ENCODE assay signal across 20 cellular contexts in genomic region chr4:38146383-38146782, GRCh38.
"Had no signal": no experiment of that assay in that cellular context is flagged by ENCODE, and none has a peak within 500 bp of the region (broad histone marks: within the 10 kb centered on the region; RNA-seq: fewer than 3 reads in every experiment).

No MANE protein-coding gene starts in this region.

- H3K9me3 ChIP-seq: gastrocnemius medialis, heart right ventricle, lower lobe of right lung, tibial nerve had no signal

- H3K4me1 ChIP-seq: gastrocnemius medialis had no signal

- H3K27ac ChIP-seq: epithelial cell of prostate, gastrocnemius medialis, lower lobe of right lung had no signal

- H3K27me3 ChIP-seq: gastrocnemius medialis, heart right ventricle, tibial nerve had no signal

- H3K4me3 ChIP-seq: gastrocnemius medialis, heart right ventricle, lower lobe of right lung, tibial nerve had no signal

- H3K4me3 Mint-ChIP-seq: activated CD8-positive, alpha-beta T cell treated with anti-CD3 and anti-CD28 coated beads for 36 hours; activated T-cell treated with anti-CD3 and anti-CD28 coated beads, Interleukin-2, amount 50 U/mL, for 72 hours; mesothelial cell of epicardium; neural crest cell; stimulated activated naive B cell treated with anti-CD40 and anti-IgM and Interleukin-4, amounts not matched to agents 10 μg/mL and 1 μg/mL and 100 μg/mL, for 72 hours; WTC11 had no signal

- H3K36me3 ChIP-seq: gastrocnemius medialis, lower lobe of right lung, tibial nerve had no signal

- DNase-seq: activated CD4-positive, alpha-beta T cell treated with anti-CD3 and anti-CD28 coated beads for 4 hours; activated CD8-positive, alpha-beta T cell treated with anti-CD3 and anti-CD28 coated beads for 36 hours; activated naive CD4-positive, alpha-beta T cell treated with Interleukin-2 at 50 U/mL for 16 hours; activated T-cell treated with anti-CD3 and anti-CD28 coated beads, Interleukin-2, amount 50 U/mL, for 72 hours; anterior cingulate cortex; dermis blood vessel endothelial cell; gastrocnemius medialis; heart right ventricle; left cardiac atrium; lower lobe of right lung; retina; stimulated activated CD4-positive, alpha-beta T cell treated with anti-CD3 and anti-CD28 coated beads, Interleukin-2, amount 100 ng/mL, for 48 hours; stimulated activated naive B cell treated with anti-CD40 and anti-IgM and Interleukin-4, amounts not matched to agents 10 μg/mL and 1 μg/mL and 100 μg/mL, for 72 hours; substantia nigra; T-helper 2 cell had no signal

- H3K27ac Mint-ChIP-seq: activated CD8-positive, alpha-beta T cell treated with anti-CD3 and anti-CD28 coated beads for 36 hours; mesothelial cell of epicardium; stimulated activated naive B cell treated with anti-CD40 and anti-IgM and Interleukin-4, amounts not matched to agents 10 μg/mL and 1 μg/mL and 100 μg/mL, for 72 hours; WTC11 had no signal

- ATAC-seq: activated CD8-positive, alpha-beta T cell treated with anti-CD3 and anti-CD28 coated beads for 36 hours; gastrocnemius medialis; lower lobe of right lung; stimulated activated naive B cell treated with anti-CD40 and anti-IgM and Interleukin-4, amounts not matched to agents 10 μg/mL and 1 μg/mL and 100 μg/mL, for 72 hours; WTC11 had no signal

- H3K36me3 Mint-ChIP-seq: mesothelial cell of epicardium, WTC11 had no signal

- H3K9me3 Mint-ChIP-seq: activated CD8-positive, alpha-beta T cell treated with anti-CD3 and anti-CD28 coated beads for 36 hours; mesothelial cell of epicardium; neural crest cell; stimulated activated naive B cell treated with anti-CD40 and anti-IgM and Interleukin-4, amounts not matched to agents 10 μg/mL and 1 μg/mL and 100 μg/mL, for 72 hours; WTC11 had no signal
